Comparison of ENCODE assay signal across 8 cellular contexts in genomic region chr3:184712248-184712559, GRCh38. TPM values are rescaled to one million over a fixed set of nuclear protein-coding genes. Genes with fewer than 3 reads are reported as not detected.
DNase-seq lines count a peak whose midpoint lies in the region; ATAC-seq and TF ChIP-seq lines count a peak whose summit lies in the region.

No MANE protein-coding gene starts in this region.

- no peak for TF ChIP-seq CTCF in HCT116 (IDR thresholded peaks at IDR 0.05 in 2 of 3, conservative IDR thresholded peaks at IDR 0.05 in 1 of 3; ENCODE audit: borderline replicate concordance in 1 of 3, insufficient read depth in 1 of 3, low read depth in 2 of 3, low read length in 2 of 3)
- TF ChIP-seq CTCF in Peyer's patch (IDR thresholded peaks at IDR 0.05), result no peak
- TF ChIP-seq CTCF in fibroblast of the aortic adventitia (IDR thresholded peaks at IDR 0.05; ENCODE audit: insufficient read depth, low read length), result no peak

- peaks cover 15 to 28% of the 10 kb centered on the region in 2 experiments; a peak in 3 of 4 replicates for H3K4me1 ChIP-seq in HCT116 (ENCODE audit: control insufficient read depth in 1 of 2, insufficient read depth in 2 of 2, low read length in 2 of 2)
- peaks cover 0 to 13% (median 4%) of the 10 kb centered on the region in 4 donors for H3K4me1 ChIP-seq in Peyer's patch
- peaks cover 38% of the 10 kb centered on the region for H3K4me1 ChIP-seq in skeletal muscle satellite cell (ENCODE audit: control insufficient read depth, insufficient read depth, low read length)

- peak overlapping the region; percentile 85 for H2AFZ ChIP-seq in HCT116 (ENCODE audit: low read depth, low read length, poor library complexity, severe bottlenecking)

- peak overlapping the region; percentile 94 for H3K9ac ChIP-seq in HCT116 (ENCODE audit: low read length)
- H3K9ac ChIP-seq in skeletal muscle satellite cell (ENCODE audit: low read depth, low read length), result peak overlapping the region; percentile 90

- H3K4me3 ChIP-seq in HCT116 (replicated peaks in 1 of 2; ENCODE audit: low read depth in 1 of 2, low read length in 2 of 2), result peak overlapping the region; percentile 88 to 94
- H3K4me3 ChIP-seq in Peyer's patch, result peak overlapping the region; percentile 82 to 92 (median 86)
- peak overlapping the region; percentile 83 for H3K4me3 ChIP-seq in fibroblast of the aortic adventitia (ENCODE audit: low read depth, low read length)
- peak overlapping the region; percentile 90 for H3K4me3 ChIP-seq in skeletal muscle satellite cell (ENCODE audit: low read length)

- DNase-seq in HCT116 (ENCODE audit: low read depth, low spot score), result no peak
- no peak for DNase-seq in Peyer's patch
- DNase-seq in fibroblast of the aortic adventitia (ENCODE audit: low read depth), result no peak
- DNase-seq in NCI-H82 (lab: John Stamatoyannopoulos, UW), result no peak
- no peak for DNase-seq in NCI-H526 (lab: John Stamatoyannopoulos, UW)
- no peak for DNase-seq in SKM-1 (lab: John Stamatoyannopoulos, UW; ENCODE audit: unreplicated experiment)

- TF ChIP-seq POLR2A in HCT116 (IDR thresholded peaks at IDR 0.05; ENCODE audit: borderline replicate concordance, extremely low read depth, insufficient read depth, insufficient read length), result no peak
- TF ChIP-seq POLR2A in Peyer's patch (IDR thresholded peaks at IDR 0.05), result no peak

- TSS peak; percentile 94 for BruUV-seq in HCT116 (replicated peaks; lab: Mats Ljungman, UMichigan)

- H3K9me3 ChIP-seq in HCT116 (ENCODE audit: control insufficient read depth in 1 of 2, insufficient read depth in 1 of 2, low read depth in 1 of 2, low read length in 2 of 2), result no peaks in the 10 kb centered on the region
- no peaks in the 10 kb centered on the region for H3K9me3 ChIP-seq in Peyer's patch
- no peaks in the 10 kb centered on the region for H3K9me3 ChIP-seq in skeletal muscle satellite cell (replicated peaks; ENCODE audit: low read length)

- H3K4me2 ChIP-seq in HCT116 (ENCODE audit: low read length) (peak overlapping the region; percentile 81), skeletal muscle satellite cell (ENCODE audit: low read length) (peak overlapping the region; percentile 97)

- H3K27me3 ChIP-seq in HCT116 (ENCODE audit: insufficient read depth, low read length) (no peaks in the 10 kb centered on the region), Peyer's patch (no peaks in the 10 kb centered on the region), skeletal muscle satellite cell (ENCODE audit: control insufficient read depth, insufficient read depth, low read length) (no peaks in the 10 kb centered on the region)

- RAD21 ChIA-PET in HCT116 (lab: Charles Lee; ENCODE audit: low non-redundant PET in 1 of 2, low total read pairs in 2 of 2, uncharacterized antibody in 2 of 2, unreplicated experiment in 2 of 2), result no interaction called here

- 0 out of 4 replicates have a peak, but pooled peaks cover 0 to 3% of the 10 kb centered on the region in 2 experiments for H3K36me3 ChIP-seq in HCT116 (ENCODE audit: control insufficient read depth in 1 of 2, insufficient read depth in 2 of 2, low read length in 2 of 2)
- no peaks in the 10 kb centered on the region for H3K36me3 ChIP-seq in Peyer's patch
- peaks cover 19% of the 10 kb centered on the region for H3K36me3 ChIP-seq in skeletal muscle satellite cell (ENCODE audit: insufficient read depth, low read length)

- peak; percentile 35 for ATAC-seq in GM18511 (IDR thresholded peaks at IDR 0.05; ENCODE audit: unreplicated experiment)
- ATAC-seq in HCT116, result no peak

- H3K27ac ChIP-seq in HCT116 (ENCODE audit: low read depth, low read length) (peak overlapping the region; percentile 96), Peyer's patch (peak overlapping the region; percentile 90 to 93 (median 91))

- TF ChIP-seq RAD21 in HCT116 (IDR thresholded peaks at IDR 0.05; ENCODE audit: low read depth), result no peak

- H4K20me1 ChIP-seq in HCT116 (ENCODE audit: insufficient read depth), result no peaks in the 10 kb centered on the region

- 0 out of 2 replicates have a peak, but pooled peaks cover 2% of the 10 kb centered on the region for H3K9me2 ChIP-seq in HCT116 (ENCODE audit: insufficient read depth)

- H3K79me2 ChIP-seq in HCT116 (ENCODE audit: insufficient read depth, low read length), result peaks cover 26% of the 10 kb centered on the region

- POLR2A ChIA-PET in HCT116 (lab: Charles Lee), result no interaction called here

- intact Hi-C loops in HCT116 (cut with micrococcal nuclease), result no loop called here

- CTCF ChIA-PET in HCT116 (lab: Charles Lee), result no interaction called here

TF ChIP-seq in HCT116, 20 proteins besides CTCF, POLR2A, EP300 and RAD21:
- TF ChIP-seq CBX3 (IDR thresholded peaks at IDR 0.05; ENCODE audit: low read depth) (no peak), CEBPB (IDR thresholded peaks at IDR 0.05; ENCODE audit: low read depth) (no peak), FOSL1 (IDR thresholded peaks at IDR 0.05; ENCODE audit: low read depth) (no peak), ZBTB33 (IDR thresholded peaks at IDR 0.05; ENCODE audit: extremely low read depth, insufficient replicate concordance, low read length) (no peak), EZH2phosphoT487 (IDR thresholded peaks at IDR 0.05; ENCODE audit: borderline replicate concordance) (no peak), SP1 (IDR thresholded peaks at IDR 0.05; ENCODE audit: low read depth) (no peak; the same call in 1 of the 2 replicates), ZFX (IDR thresholded peaks at IDR 0.05) (no peak), JUND (IDR thresholded peaks at IDR 0.05) (no peak; the same call in 1 of the 2 replicates), POLR2AphosphoS5 (IDR thresholded peaks at IDR 0.05; ENCODE audit: low read depth, low read length) (no peak), EGR1 (IDR thresholded peaks at IDR 0.05; ENCODE audit: low read depth) (no peak), MAX (IDR thresholded peaks at IDR 0.05) (no peak), YY1 (IDR thresholded peaks at IDR 0.05; ENCODE audit: extremely low read depth, insufficient replicate concordance, low read depth, low read length) (no peak), ELF1 (IDR thresholded peaks at IDR 0.05; ENCODE audit: borderline replicate concordance, low read depth) (no peak), EZH2 (IDR thresholded peaks at IDR 0.05) (no peak), TCF7L2 (IDR thresholded peaks at IDR 0.05; ENCODE audit: borderline replicate concordance, extremely low read depth, insufficient read depth, insufficient read length) (no peak), SRF (IDR thresholded peaks at IDR 0.05; ENCODE audit: low read depth) (no peak), SIN3A (IDR thresholded peaks at IDR 0.05; ENCODE audit: low read depth) (no peak), ZNF274 (IDR thresholded peaks at IDR 0.05; ENCODE audit: low read depth, low read length) (no peak)
- TF ChIP-seq, protein P1, sequence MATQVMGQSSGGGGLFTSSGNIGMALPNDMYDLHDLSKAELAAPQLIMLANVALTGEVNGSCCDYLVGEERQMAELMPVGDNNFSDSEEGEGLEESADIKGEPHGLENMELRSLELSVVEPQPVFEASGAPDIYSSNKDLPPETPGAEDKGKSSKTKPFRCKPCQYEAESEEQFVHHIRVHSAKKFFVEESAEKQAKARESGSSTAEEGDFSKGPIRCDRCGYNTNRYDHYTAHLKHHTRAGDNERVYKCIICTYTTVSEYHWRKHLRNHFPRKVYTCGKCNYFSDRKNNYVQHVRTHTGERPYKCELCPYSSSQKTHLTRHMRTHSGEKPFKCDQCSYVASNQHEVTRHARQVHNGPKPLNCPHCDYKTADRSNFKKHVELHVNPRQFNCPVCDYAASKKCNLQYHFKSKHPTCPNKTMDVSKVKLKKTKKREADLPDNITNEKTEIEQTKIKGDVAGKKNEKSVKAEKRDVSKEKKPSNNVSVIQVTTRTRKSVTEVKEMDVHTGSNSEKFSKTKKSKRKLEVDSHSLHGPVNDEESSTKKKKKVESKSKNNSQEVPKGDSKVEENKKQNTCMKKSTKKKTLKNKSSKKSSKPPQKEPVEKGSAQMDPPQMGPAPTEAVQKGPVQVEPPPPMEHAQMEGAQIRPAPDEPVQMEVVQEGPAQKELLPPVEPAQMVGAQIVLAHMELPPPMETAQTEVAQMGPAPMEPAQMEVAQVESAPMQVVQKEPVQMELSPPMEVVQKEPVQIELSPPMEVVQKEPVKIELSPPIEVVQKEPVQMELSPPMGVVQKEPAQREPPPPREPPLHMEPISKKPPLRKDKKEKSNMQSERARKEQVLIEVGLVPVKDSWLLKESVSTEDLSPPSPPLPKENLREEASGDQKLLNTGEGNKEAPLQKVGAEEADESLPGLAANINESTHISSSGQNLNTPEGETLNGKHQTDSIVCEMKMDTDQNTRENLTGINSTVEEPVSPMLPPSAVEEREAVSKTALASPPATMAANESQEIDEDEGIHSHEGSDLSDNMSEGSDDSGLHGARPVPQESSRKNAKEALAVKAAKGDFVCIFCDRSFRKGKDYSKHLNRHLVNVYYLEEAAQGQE (IDR thresholded peaks at IDR 0.05; ENCODE audit: low read depth), result no peak
- TF ChIP-seq, protein P2, sequence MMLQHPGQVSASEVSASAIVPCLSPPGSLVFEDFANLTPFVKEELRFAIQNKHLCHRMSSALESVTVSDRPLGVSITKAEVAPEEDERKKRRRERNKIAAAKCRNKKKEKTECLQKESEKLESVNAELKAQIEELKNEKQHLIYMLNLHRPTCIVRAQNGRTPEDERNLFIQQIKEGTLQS (IDR thresholded peaks at IDR 0.05), result no peak

RNA-seq across cellular contexts. Expression of gene MAGEF1, which starts 0.3 kb away (rescaled TPM):
- total RNA-seq in HCT116 (2021; ENCODE audit: unreplicated experiment), result 44.1 TPM
- 27.4 and 32.4 TPM in 2 replicates for polyA plus RNA-seq in HCT116 (2012)
- total RNA-seq in Peyer's patch, result 10 to 100 TPM in 3 of 4 donors, 1 to 10 TPM in 1; 5.4 to 12.4 (median 11.7) TPM
- 16.8 and 20.1 TPM in 2 replicates for total RNA-seq in fibroblast of the aortic adventitia (ENCODE audit: low replicate concordance)
- total RNA-seq in skeletal muscle satellite cell (2012; rRNA removed), result 10.7 and 11.7 TPM in 2 replicates
